In genomic region chr5:137594717-137595116, GRCh38 we compare ENCODE assay signal across 22 cellular contexts.
DNase-seq lines count a peak whose midpoint lies in the region; ATAC-seq and TF ChIP-seq lines count a peak whose summit lies in the region.
"Had no signal": no experiment of that assay in that cellular context is flagged by ENCODE, and none has a peak within 500 bp of the region (broad histone marks: within the 10 kb centered on the region; RNA-seq: fewer than 3 reads in every experiment).

No MANE protein-coding gene starts in this region.

- H3K9me2 ChIP-seq in GM23338 (ENCODE audit: insufficient read depth) = no peaks in the 10 kb centered on the region

- no peak overlapping the region for H3K4me2 ChIP-seq in GM23338

- H3K36me3 ChIP-seq in GM23338 (ENCODE audit: insufficient read depth) = no peaks in the 10 kb centered on the region
- H3K36me3 ChIP-seq: brain microvascular endothelial cell, prostate gland, thyroid gland had no signal

- H3K4me3 ChIP-seq in GM23338 = no peak overlapping the region
- H3K4me3 ChIP-seq: prostate gland, thyroid gland had no signal

- peaks cover under 1% of the 10 kb centered on the region for H3K27me3 Mint-ChIP-seq in GM23338 (ENCODE audit: insufficient read depth, low read depth, poor library complexity)

- no peak overlapping the region for H3K27ac Mint-ChIP-seq in GM23338
- H3K27ac Mint-ChIP-seq: activated naive CD4-positive, alpha-beta T cell treated with anti-CD3 and anti-CD28 coated beads, Interleukin-2, amount 50 U/mL, for 24 hours had no signal

- no peaks in the 10 kb centered on the region for H3K36me3 Mint-ChIP-seq in GM23338 (ENCODE audit: low read depth)
- H3K36me3 Mint-ChIP-seq: activated naive CD4-positive, alpha-beta T cell treated with anti-CD3 and anti-CD28 coated beads, Interleukin-2, amount 50 U/mL, for 24 hours had no signal

- H3K4me3 Mint-ChIP-seq in GM23338 = no peak overlapping the region
- H3K4me3 Mint-ChIP-seq: activated naive CD4-positive, alpha-beta T cell treated with anti-CD3 and anti-CD28 coated beads, Interleukin-2, amount 50 U/mL, for 24 hours; neural crest cell had no signal

- H3K79me2 ChIP-seq in GM23338 (replicated peaks; ENCODE audit: insufficient read depth) = no peaks in the 10 kb centered on the region

- H3K4me1 ChIP-seq in GM23338 (ENCODE audit: insufficient read depth) = no peaks in the 10 kb centered on the region
- H3K4me1 ChIP-seq: prostate gland, thyroid gland had no signal

- no peak overlapping the region for H3K27ac ChIP-seq in GM23338 (ENCODE audit: low read depth)
- H3K27ac ChIP-seq: brain microvascular endothelial cell, prostate gland, thyroid gland had no signal

- no peaks in the 10 kb centered on the region for H3F3A ChIP-seq in GM23338 (replicated peaks; ENCODE audit: low read depth)

- H4K20me1 ChIP-seq in GM23338 (replicated peaks; ENCODE audit: insufficient read depth) = no peaks in the 10 kb centered on the region

- no peaks in the 10 kb centered on the region for H3K4me1 Mint-ChIP-seq in GM23338
- H3K4me1 Mint-ChIP-seq: activated naive CD4-positive, alpha-beta T cell treated with anti-CD3 and anti-CD28 coated beads, Interleukin-2, amount 50 U/mL, for 24 hours; neural crest cell had no signal

- no peak overlapping the region for H2AFZ ChIP-seq in GM23338

- H3K9me3 Mint-ChIP-seq in GM23338 = peaks cover 7% of the 10 kb centered on the region; the same call in 2 of the 3 replicates

- no peak for TF ChIP-seq CTCF in GM23338 (conservative IDR thresholded peaks at IDR 0.05; ENCODE audit: low read depth in 2 of 2)

- H3K27me3 ChIP-seq in GM23338 (ENCODE audit: insufficient read depth) = no peaks in the 10 kb centered on the region
- H3K27me3 ChIP-seq: brain microvascular endothelial cell, thyroid gland had no signal

- no peak; the same call in 2 of the 3 replicates for ATAC-seq in GM23338
- ATAC-seq in GM18909 (IDR thresholded peaks at IDR 0.05; ENCODE audit: poor library complexity, unreplicated experiment) = no peak
- ATAC-seq in HG03039 (IDR thresholded peaks at IDR 0.05; ENCODE audit: unreplicated experiment) = no peak
- ATAC-seq: stimulated activated naive CD8-positive, alpha-beta T cell treated with anti-CD3 and anti-CD28 coated beads, Interleukin-15, Interleukin-2, amounts not matched to agents 100 U/mL and 50 U/mL, for 24 hours had no signal

- DNase-seq in GM23338 (ENCODE audit: low spot score) = peak; percentile 25
- peak; percentile 3 for DNase-seq in RKO (ENCODE audit: low spot score)
- peak; percentile 15 for DNase-seq in ecto neural progenitor cell (ENCODE audit: low spot score)
- peak; percentile 32 for DNase-seq in myocyte (ENCODE audit: low read depth)
- DNase-seq in effector CD4-positive, alpha-beta T cell = no peak
- DNase-seq: activated CD4-positive, alpha-beta T cell treated with anti-CD3 and anti-CD28 coated beads for 1 hour; brain microvascular endothelial cell; DND-41; midbrain; NCI-H1436 treated with DMSO at 0.1 percent for 48 hours; NCI-H2171 treated with DMSO at 0.1 percent for 48 hours; NCI-H526 treated with DMSO at 0.1 percent for 48 hours; Right ventricle myocardium superior; small intestine; stimulated activated CD4-positive, alpha-beta T cell treated with anti-CD3 and anti-CD28 coated beads, Interleukin-4, amount 100 ng/mL, for 1 hour; stimulated activated naive CD8-positive, alpha-beta T cell treated with anti-CD3 and anti-CD28 coated beads, Interleukin-15, Interleukin-2, amounts not matched to agents 100 U/mL and 50 U/mL, for 24 hours; thyroid gland had no signal

TF ChIP-seq in GM23338, 12 proteins besides CTCF, POLR2A, EP300 and RAD21:
- peak; percentile 76 for TF ChIP-seq REST (IDR thresholded peaks at IDR 0.05; ENCODE audit: unreplicated experiment)
- no peak for TF ChIP-seq EZH2phosphoT487 (IDR thresholded peaks at IDR 0.05; ENCODE audit: unreplicated experiment)
- no peak for TF ChIP-seq ZNF114 (CRISPR knock-in tag; IDR thresholded peaks at IDR 0.05)
- TF ChIP-seq ETS1 (IDR thresholded peaks at IDR 0.05) = no peak
- TF ChIP-seq STAT1 (IDR thresholded peaks at IDR 0.05; ENCODE audit: unreplicated experiment) = no peak
